8 cellular contexts compared by ENCODE assay signal in genomic region chr2:165203689-165204559, GRCh38. TPM values are rescaled to one million over a fixed set of nuclear protein-coding genes. Genes with fewer than 3 reads are reported as not detected.
A peak's percentile ranks its signal among the peaks of the same experiment; 100 is the strongest.
DNase-seq lines count a peak whose midpoint lies in the region; ATAC-seq and TF ChIP-seq lines count a peak whose summit lies in the region.

Gene SCN3A, minus strand, starts transcription at chr2:165204050. Its CDS starts 27,656 bp downstream, at chr2:165176394.

- no peaks in the 10 kb centered on the region for H3K27me3 ChIP-seq in brain microvascular endothelial cell (replicated peaks)
- H3K27me3 ChIP-seq in upper lobe of right lung, result no peaks in the 10 kb centered on the region

- intact Hi-C loops in upper lobe of right lung (cut with DNase I), result no loop called here

- H3K27ac ChIP-seq in brain microvascular endothelial cell (no peak within 1 kb of the TSS), upper lobe of right lung (no peak within 1 kb of the TSS)

- no peaks in the 10 kb centered on the region for H3K36me3 ChIP-seq in brain microvascular endothelial cell (replicated peaks)
- no peaks in the 10 kb centered on the region for H3K36me3 ChIP-seq in upper lobe of right lung

- no peaks in the 10 kb centered on the region for H3K4me1 ChIP-seq in upper lobe of right lung

- ATAC-seq in GM19324 (IDR thresholded peaks at IDR 0.05; ENCODE audit: low FRiP score, unreplicated experiment) (peak; percentile 43), HG03521 (IDR thresholded peaks at IDR 0.05; ENCODE audit: unreplicated experiment) (peak; percentile 65), upper lobe of right lung (peak; percentile 59)

- DNase-seq in DMS153 treated with DMSO at 0.1 percent for 48 hours (lab: John Stamatoyannopoulos, UW; ENCODE audit: unreplicated experiment), result peak; percentile 86
- peak; percentile 53 for DNase-seq in NCI-H510A treated with DMSO at 0.1 percent for 48 hours (lab: John Stamatoyannopoulos, UW)
- DNase-seq in brain microvascular endothelial cell, result peak; percentile 15
- peak; percentile 78 for DNase-seq in left kidney (ENCODE audit: low read depth, low spot score)
- no peak for DNase-seq in upper lobe of right lung
- DNase-seq in GM19240 (ENCODE audit: insufficient read length, low spot score), result no peak

- H3K4me3 ChIP-seq in brain microvascular endothelial cell (ENCODE audit: low read depth, low read length) (no peak within 1 kb of the TSS), upper lobe of right lung (no peak within 1 kb of the TSS)

- in situ Hi-C loops in brain microvascular endothelial cell (cut with HindIII; ENCODE audit: low pct_ligation_motif_present, low sequenced_read_pairs), result no loop called here

- TF ChIP-seq CTCF in brain microvascular endothelial cell (IDR thresholded peaks at IDR 0.05; ENCODE audit: low read depth, low read length, missing control alignments) (peak; percentile 83), upper lobe of right lung (IDR thresholded peaks at IDR 0.05) (peak; percentile 68)

- no peaks in the 10 kb centered on the region for H3K9me3 ChIP-seq in upper lobe of right lung

RNA-seq across cellular contexts. Expression of gene SCN3A, which starts in this region (rescaled TPM):
- 2.1 TPM for total RNA-seq in upper lobe of right lung

Comparison
In these comparisons a context has a peak if more than half of its experiments do, and no peak if none do; other contexts are left out.
1. DNase-seq: peak in DMS153 treated with DMSO at 0.1 percent for 48 hours (single experiment), NCI-H510A treated with DMSO at 0.1 percent for 48 hours (single experiment), brain microvascular endothelial cell (single experiment) and left kidney (single experiment); none in upper lobe of right lung (single experiment) and GM19240 (single experiment).
2. Peak in every context shown above with its lines, with median percentiles within 50 percentile points of each other: ATAC-seq.